ENCODE assay signal across 34 cellular contexts in genomic region chr2:29946465-29946864, GRCh38. TPM values are rescaled to one million over a fixed set of nuclear protein-coding genes. Genes with fewer than 3 reads are reported as not detected.
"Had no signal": no experiment of that assay in that cellular context is flagged by ENCODE, and none has a peak within 500 bp of the region (broad histone marks: within the 10 kb centered on the region; RNA-seq: fewer than 3 reads in every experiment).

No MANE protein-coding gene starts in this region.

- H3K4me1 ChIP-seq: adrenal gland, body of pancreas, breast epithelium had no signal

- DNase-seq: activated B cell treated with CpG ODN at 0.5 μM for 24 hours; activated CD4-positive, alpha-beta memory T cell treated with anti-CD3 and anti-CD28 coated beads for 36 hours; activated CD4-positive, alpha-beta T cell treated with anti-CD3 and anti-CD28 coated beads for 4 hours; activated CD4-positive, alpha-beta T cell treated with anti-CD3 and anti-CD28 coated beads, Interleukin-2, amount 10 ng/mL, durations not matched to agents 24 days and 14 days; activated CD4-positive, alpha-beta T cell treated with anti-CD3 and anti-CD28 coated beads, Interleukin-2, amount 50 U/mL, for 1 hour; activated CD4-positive, alpha-beta T cell treated with anti-CD3 and anti-CD28 coated beads, Interleukin-2, amount 50 U/mL, for 4 hours; activated CD4-positive, CD25-positive, alpha-beta regulatory T cell treated with anti-CD3 and anti-CD28 coated beads, Interleukin-2, amount 50 U/mL, for 72 hours; activated CD8-positive, alpha-beta memory T cell treated with anti-CD3 and anti-CD28 coated beads, Interleukin-2, amount 50 U/mL, for 4 hours; activated CD8-positive, alpha-beta T cell treated with anti-CD3 and anti-CD28 coated beads for 36 hours; activated effector memory CD4-positive, alpha-beta T cell treated with anti-CD3 and anti-CD28 coated beads, Interleukin-2, amount 50 U/mL, for 16 hours; activated gamma-delta T cell treated with Interleukin-2 at 50 U/mL for 16 hours; activated naive CD4-positive, alpha-beta T cell; activated naive CD4-positive, alpha-beta T cell treated with anti-CD3 and anti-CD28 coated beads for 36 hours; activated naive CD4-positive, alpha-beta T cell treated with anti-CD3 and anti-CD28 coated beads, Interleukin-2, amount 50 U/mL, for 16 hours; activated naive CD8-positive, alpha-beta T cell treated with anti-CD3 and anti-CD28 coated beads for 36 hours; activated T-cell treated with anti-CD3 and anti-CD28 coated beads for 4 hours; activated T-cell treated with anti-CD3 and anti-CD28 coated beads, Interleukin-2, amount 50 U/mL, for 1 hour; activated T-cell treated with anti-CD3 and anti-CD28 coated beads, Interleukin-2, amount 50 U/mL, for 4 hours; activated T-cell treated with anti-CD3 and anti-CD28 coated beads, Interleukin-2, amount 50 U/mL, for 72 hours; adrenal gland; amniotic stem cell; aorta; body of pancreas; brain microvascular endothelial cell; central memory CD4-positive, alpha-beta T cell; T-helper 2 cell; T-helper 9 cell had no signal

- H3K9me3 ChIP-seq: adrenal gland, body of pancreas, breast epithelium had no signal

- ATAC-seq: activated CD8-positive, alpha-beta T cell treated with anti-CD3 and anti-CD28 coated beads for 36 hours; activated naive CD4-positive, alpha-beta T cell treated with anti-CD3 and anti-CD28 coated beads, Interleukin-2, amount 50 U/mL, for 72 hours; activated T-cell treated with anti-CD3 and anti-CD28 coated beads, Interleukin-2, amount 50 U/mL, for 4 hours; activated T-cell treated with anti-CD3 and anti-CD28 coated beads, Interleukin-2, amount 50 U/mL, for 72 hours; activated T-helper 17 cell treated with anti-CD3 and anti-CD28 coated beads, Interleukin-2, amount 50 U/mL, for 72 hours; body of pancreas had no signal

- H3K27me3 ChIP-seq: adrenal gland, body of pancreas, brain microvascular endothelial cell, breast epithelium had no signal

- H3K4me3 ChIP-seq: adrenal gland, body of pancreas, breast epithelium had no signal

- H3K36me3 ChIP-seq: adrenal gland, brain microvascular endothelial cell, breast epithelium had no signal

- H3K27ac ChIP-seq: adrenal gland, body of pancreas, brain microvascular endothelial cell, breast epithelium, VCaP had no signal

RNA-seq across cellular contexts. Expression of gene ALK, which starts 25.1 kb away (rescaled TPM):
- total RNA-seq: activated B cell treated with CpG ODN at 0.5 μM for 24 hours; activated CD4-positive, alpha-beta memory T cell treated with anti-CD3 and anti-CD28 coated beads for 36 hours; activated CD4-positive, alpha-beta T cell treated with anti-CD3 and anti-CD28 coated beads, Interleukin-2, amount 10 ng/mL, durations not matched to agents 24 days and 14 days; activated CD8-positive, alpha-beta memory T cell treated with anti-CD3 and anti-CD28 coated beads for 36 hours; activated CD8-positive, alpha-beta T cell treated with anti-CD3 and anti-CD28 coated beads for 36 hours; activated naive CD4-positive, alpha-beta T cell treated with anti-CD3 and anti-CD28 coated beads for 36 hours; activated naive CD8-positive, alpha-beta T cell treated with anti-CD3 and anti-CD28 coated beads for 36 hours; activated T-cell treated with anti-CD3 and anti-CD28 coated beads, Interleukin-2, amount 50 U/mL, for 4 hours; activated T-helper 1 cell treated with anti-CD3 and anti-CD28 coated beads, Interleukin-12 subunit alpha, Interleukin-12 subunit beta, Interleukin-2, Interleukin-4 antibody, amounts not matched to agents 30 ng/mL and 10 ng/mL and 1 ng/mL, durations not matched to agents 14 hours and 24 hours and 36 hours; activated T-helper 17 cell treated with anti-CD3 and anti-CD28 coated beads, Interleukin-2, amount 50 U/mL, for 72 hours; cardiac septum had no signal
- polyA plus RNA-seq: aorta had no signal
